In the genomic region with DNA sequence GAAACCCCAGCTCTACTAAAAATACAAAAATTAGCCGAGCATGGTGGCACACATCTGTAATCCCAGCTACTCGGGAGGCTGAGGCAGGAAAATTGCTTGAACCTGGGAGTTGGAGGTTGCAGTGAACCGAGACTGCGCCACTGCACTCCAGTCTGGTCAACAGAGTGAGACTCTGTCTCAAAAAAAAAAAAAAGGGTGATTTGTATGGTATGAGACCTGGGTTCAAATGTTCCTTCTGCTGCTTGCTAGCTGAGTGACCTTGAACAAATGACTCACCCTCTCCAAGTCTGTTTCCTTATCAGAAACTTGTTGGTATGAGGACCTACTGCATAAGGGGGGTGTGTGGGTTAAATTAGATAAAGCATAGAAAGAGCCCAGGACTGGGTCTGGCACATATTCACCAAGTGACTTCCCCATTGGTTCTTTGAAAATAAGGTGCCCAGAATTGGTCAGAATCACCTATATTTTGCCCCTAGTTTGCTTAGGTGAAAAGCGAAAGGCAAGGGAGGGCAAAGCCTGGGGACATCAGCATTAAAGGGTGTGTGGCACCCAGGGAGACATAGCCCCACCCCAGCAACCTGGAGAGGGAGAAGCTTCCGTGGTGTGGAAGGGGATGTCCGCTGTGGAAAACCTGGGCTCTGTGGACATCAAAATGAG, we compare ENCODE assay signal across 9 cellular contexts. TPM values are rescaled to one million over a fixed set of nuclear protein-coding genes. Genes with fewer than 3 reads are reported as not detected.
DNase-seq lines count a peak whose midpoint lies in the region; ATAC-seq, FAIRE-seq and TF ChIP-seq lines count a peak whose summit lies in the region.
"Had no signal": no experiment of that assay in that cellular context is flagged by ENCODE, and none has a peak within 500 bp of the region (broad histone marks: within the 10 kb centered on the region; RNA-seq: fewer than 3 reads in every experiment).

No MANE protein-coding gene starts in this region.

- DNase-seq in CD14-positive monocyte (ENCODE audit: low spot score) (no peak), MM.1S (peak; percentile 31), pancreas (peak in 1 of 6 donors; percentile 7), NCI-H526 (lab: John Stamatoyannopoulos, UW) (no peak), caudate nucleus (lab: John Stamatoyannopoulos, UW) (no peak), NCI-H774 (lab: John Stamatoyannopoulos, UW) (no peak)
- DNase-seq: Kasumi-1 had no signal

- H3F3A ChIP-seq in MM.1S (ENCODE audit: insufficient read depth, low read length): peaks cover 65% of the 10 kb centered on the region

- peak overlapping the region; percentile 88 to 93 (median 92) for H3K27ac Mint-ChIP-seq in CD14-positive monocyte
- H3K27ac Mint-ChIP-seq in brain: peak overlapping the region in 4 of 5 experiments; percentile 48 to 94 (median 80)

- peak overlapping the region; percentile 11 for H3K4me3 ChIP-seq in MM.1S (ENCODE audit: low read length)
- no peak overlapping the region for H3K4me3 ChIP-seq in pancreas

- ATAC-seq in pancreas (peak; percentile 49 to 60 (median 55)), HG03045 (IDR thresholded peaks at IDR 0.05; ENCODE audit: unreplicated experiment) (no peak)

- intact Hi-C loops in CD14-positive monocyte (cut with micrococcal nuclease) (no loop called here), pancreas (cut with DNase I) (no loop called here)

- H4K20me1 ChIP-seq in MM.1S (ENCODE audit: insufficient read depth, low read length): no peaks in the 10 kb centered on the region

- H3K9me3 ChIP-seq in MM.1S (replicated peaks; ENCODE audit: insufficient read depth, low read length): no peaks in the 10 kb centered on the region
- H3K9me3 ChIP-seq in pancreas: no peaks in the 10 kb centered on the region

- no peak overlapping the region for H2AFZ ChIP-seq in MM.1S (ENCODE audit: low read length)

- H3K27me3 ChIP-seq in MM.1S (replicated peaks; ENCODE audit: insufficient read depth, low read length): no peaks in the 10 kb centered on the region
- no peaks in the 10 kb centered on the region for H3K27me3 ChIP-seq in pancreas

- H3K79me2 ChIP-seq in MM.1S (ENCODE audit: low read length): peaks cover 98% of the 10 kb centered on the region

- H3K36me3 Mint-ChIP-seq in CD14-positive monocyte (peaks cover 18 to 20% of the 10 kb centered on the region in 2 donors), brain (peaks cover 26% of the 10 kb centered on the region)

- no peaks in the 10 kb centered on the region for H3K9me3 Mint-ChIP-seq in CD14-positive monocyte
- no peaks in the 10 kb centered on the region for H3K9me3 Mint-ChIP-seq in brain

- no peak for TF ChIP-seq CTCF in CD14-positive monocyte (IDR thresholded peaks at IDR 0.05)
- TF ChIP-seq CTCF in MM.1S (IDR thresholded peaks at IDR 0.05; ENCODE audit: low read length): no peak
- TF ChIP-seq CTCF in brain (conservative IDR thresholded peaks at IDR 0.05): no peak
- TF ChIP-seq CTCF in pancreas (IDR thresholded peaks at IDR 0.05): no peak

- H3K27me3 Mint-ChIP-seq in CD14-positive monocyte (ENCODE audit: low read depth in 3 of 3): peaks cover 0 to 2% (median 0%) of the 10 kb centered on the region in 3 donors
- H3K27me3 Mint-ChIP-seq in brain: no peaks in the 10 kb centered on the region

- H3K4me2 ChIP-seq in MM.1S (ENCODE audit: low read depth, low read length): peak overlapping the region; percentile 78

- no peak for FAIRE-seq in pancreas (lab: Jason Lieb, UNC)

- H3K36me3 ChIP-seq in MM.1S (replicated peaks; ENCODE audit: insufficient read depth, low read length) (no peaks in the 10 kb centered on the region), pancreas (no peaks in the 10 kb centered on the region)

- H3K4me1 Mint-ChIP-seq in CD14-positive monocyte: peaks cover 52% of the 10 kb centered on the region
- peaks cover 47% of the 10 kb centered on the region for H3K4me1 Mint-ChIP-seq in brain

- WGBS in pancreas, 2 donors: 89 to 94% methylated on average over 7 of the region's 7 CpGs

- peak overlapping the region; percentile 56 for H3K9ac ChIP-seq in MM.1S (ENCODE audit: low read length)

- H3K9me2 ChIP-seq in MM.1S (replicated peaks; ENCODE audit: insufficient read depth, low read length): no peaks in the 10 kb centered on the region

- H3K27ac ChIP-seq in MM.1S (ENCODE audit: low read length): peak overlapping the region; percentile 92
- H3K27ac ChIP-seq in pancreas: peak overlapping the region in 3 of 4 donors; percentile 17 to 82 (median 68)
- H3K27ac ChIP-seq in caudate nucleus (ENCODE audit: low read depth, low read length): no peak overlapping the region

- H3K4me1 ChIP-seq in MM.1S (ENCODE audit: low read length) (peaks cover 59% of the 10 kb centered on the region), pancreas (peaks cover 19 to 50% (median 34%) of the 10 kb centered on the region in 3 donors)

- peak overlapping the region; percentile 50 to 63 for H3K4me3 Mint-ChIP-seq in CD14-positive monocyte
- peak overlapping the region in 1 of 5 experiments; percentile 28 for H3K4me3 Mint-ChIP-seq in brain

RNA-seq across cellular contexts. Expression of gene SLC25A25, which starts 9.9 kb away (rescaled TPM):
- polyA plus RNA-seq in CD14-positive monocyte (1 to 10 TPM; 5.1 to 6.3 TPM), brain (ENCODE audit: insufficient read depth, low read depth, low replicate concordance) (64.7 TPM), pancreas (10 to 100 TPM; 73.6 to 82.8 TPM)
- total RNA-seq in pancreas: 100 to 1,000 TPM in 1 of 6 donors, 10 to 100 TPM in 3, 1 to 10 TPM in 2; 6.8 to 134 (median 12.6) TPM

RNA-seq across cellular contexts. Expression of gene NAIF1, which starts 10.9 kb away (rescaled TPM):
- 1 to 10 TPM; 4.6 to 5.6 TPM for polyA plus RNA-seq in CD14-positive monocyte
- 12.2 TPM for polyA plus RNA-seq in brain (ENCODE audit: insufficient read depth, low read depth, low replicate concordance)
- total RNA-seq in pancreas: 1 to 10 TPM; 3.0 to 6.2 (median 3.8) TPM
- 1 to 10 TPM; 6.4 to 6.8 TPM for polyA plus RNA-seq in pancreas

RNA-seq across cellular contexts. Expression of gene PTGES2, which starts 49.6 kb away (rescaled TPM):
- 10 to 100 TPM; 42.0 to 49.4 TPM for polyA plus RNA-seq in CD14-positive monocyte
- polyA plus RNA-seq in brain (ENCODE audit: insufficient read depth, low read depth, low replicate concordance): 115 TPM
- total RNA-seq in pancreas: 10 to 100 TPM; 25.4 to 43.1 (median 34.2) TPM
- polyA plus RNA-seq in pancreas: 10 to 100 TPM; 66.0 to 78.5 TPM
